In genomic region chr2:191947235-191947634, GRCh38 we compare ENCODE assay signal across 23 cellular contexts.
DNase-seq lines count a peak whose midpoint lies in the region; ATAC-seq and TF ChIP-seq lines count a peak whose summit lies in the region.
"Had no signal": no experiment of that assay in that cellular context is flagged by ENCODE, and none has a peak within 500 bp of the region (broad histone marks: within the 10 kb centered on the region; RNA-seq: fewer than 3 reads in every experiment).

No MANE protein-coding gene starts in this region.

- H3K4me3 ChIP-seq in HCT116 (replicated peaks in 1 of 2; ENCODE audit: low read depth in 1 of 2, low read length in 2 of 2) (no peak overlapping the region), neural progenitor cell (no peak overlapping the region)
- H3K4me3 ChIP-seq: BLaER1, MG63 had no signal

- H3K4me2 ChIP-seq in HCT116 (ENCODE audit: low read length) (no peak overlapping the region), neural progenitor cell (no peak overlapping the region)
- H3K4me2 ChIP-seq: BLaER1, SK-N-SH had no signal

- H3K36me3 Mint-ChIP-seq in activated CD8-positive, alpha-beta T cell treated with anti-CD3 and anti-CD28 coated beads for 36 hours (ENCODE audit: low read depth), result no peaks in the 10 kb centered on the region
- no peaks in the 10 kb centered on the region for H3K36me3 Mint-ChIP-seq in activated CD8-positive, alpha-beta T cell treated with anti-CD3 and anti-CD28 coated beads, Interleukin-2, amount 10 ng/mL, durations not matched to agents 7 days and 5 days (ENCODE audit: low read depth)
- no peaks in the 10 kb centered on the region for H3K36me3 Mint-ChIP-seq in neural progenitor cell
- H3K36me3 Mint-ChIP-seq: CD4-positive, alpha-beta memory T cell; T-cell had no signal

- POLR2A ChIA-PET in activated CD8-positive, alpha-beta T cell treated with anti-CD3 and anti-CD28 coated beads for 36 hours (lab: Charles Lee), result no interaction called here
- POLR2A ChIA-PET in activated CD8-positive, alpha-beta T cell treated with anti-CD3 and anti-CD28 coated beads, Interleukin-2, amount 10 ng/mL, durations not matched to agents 7 days and 5 days (lab: Charles Lee), result no interaction called here
- POLR2A ChIA-PET in HCT116 (lab: Charles Lee), result no interaction called here

- H3K36me3 ChIP-seq in HCT116 (ENCODE audit: control insufficient read depth in 1 of 2, insufficient read depth in 2 of 2, low read length in 2 of 2), result no peaks in the 10 kb centered on the region
- H3K36me3 ChIP-seq in neural progenitor cell, result no peaks in the 10 kb centered on the region
- H3K36me3 ChIP-seq: BLaER1, MG63 had no signal

- no peak overlapping the region for H3K27ac Mint-ChIP-seq in activated CD8-positive, alpha-beta T cell treated with anti-CD3 and anti-CD28 coated beads for 36 hours
- H3K27ac Mint-ChIP-seq in activated CD8-positive, alpha-beta T cell treated with anti-CD3 and anti-CD28 coated beads, Interleukin-2, amount 10 ng/mL, durations not matched to agents 7 days and 5 days, result no peak overlapping the region
- H3K27ac Mint-ChIP-seq in neural progenitor cell, result no peak overlapping the region
- H3K27ac Mint-ChIP-seq: CD4-positive, alpha-beta memory T cell; HFFc6; T-cell had no signal

- TF ChIP-seq POLR2A in HCT116 (IDR thresholded peaks at IDR 0.05; ENCODE audit: borderline replicate concordance, extremely low read depth, insufficient read depth, insufficient read length), result no peak

- peak; percentile 27; the same call in 1 of the 2 replicates for TF ChIP-seq RAD21 in HCT116 (IDR thresholded peaks at IDR 0.05; ENCODE audit: low read depth)

- no TSS peak for BruUV-seq in HCT116 (replicated peaks; lab: Mats Ljungman, UMichigan)

- H4K20me1 ChIP-seq in HCT116 (ENCODE audit: insufficient read depth) (no peaks in the 10 kb centered on the region), neural progenitor cell (ENCODE audit: low read depth) (no peaks in the 10 kb centered on the region)
- H4K20me1 ChIP-seq: BLaER1 had no signal

- CTCF ChIA-PET in activated CD8-positive, alpha-beta T cell treated with anti-CD3 and anti-CD28 coated beads for 36 hours (lab: Charles Lee), result interaction anchor here (1.2 to 1.4 kb wide), 2 partner anchors 121 to 215 kb away, joined by 3 to 7 read pairs; no protein-coding TSS in a partner anchor
- CTCF ChIA-PET in activated CD8-positive, alpha-beta T cell treated with anti-CD3 and anti-CD28 coated beads, Interleukin-2, amount 10 ng/mL, durations not matched to agents 7 days and 5 days (lab: Charles Lee), result interaction anchor here (0.6 kb wide), 1 partner anchor 215 kb away, joined by 3 read pairs; no protein-coding TSS in a partner anchor
- CTCF ChIA-PET in HCT116 (lab: Charles Lee), result interaction anchor here (0.8 kb wide), 1 partner anchor 53 kb away, joined by 3 read pairs; no protein-coding TSS in a partner anchor

- H3K9me2 ChIP-seq in HCT116 (ENCODE audit: insufficient read depth), result no peaks in the 10 kb centered on the region
- H3K9me2 ChIP-seq: SK-N-SH had no signal

- RAD21 ChIA-PET in HCT116 (lab: Charles Lee; ENCODE audit: low non-redundant PET in 1 of 2, low total read pairs in 2 of 2, uncharacterized antibody in 2 of 2, unreplicated experiment in 2 of 2), result no interaction called here

- no peaks in the 10 kb centered on the region for H3K9me3 ChIP-seq in HCT116 (ENCODE audit: control insufficient read depth in 1 of 2, insufficient read depth in 1 of 2, low read depth in 1 of 2, low read length in 2 of 2)
- no peaks in the 10 kb centered on the region for H3K9me3 ChIP-seq in neural progenitor cell (ENCODE audit: low read depth)
- H3K9me3 ChIP-seq: BLaER1, MG63, SK-N-SH had no signal

- H3F3A ChIP-seq in neural progenitor cell (ENCODE audit: low read depth), result no peaks in the 10 kb centered on the region

- no peak overlapping the region for H3K27ac ChIP-seq in HCT116 (ENCODE audit: low read depth, low read length)
- H3K27ac ChIP-seq in VCaP, result peak overlapping the region; percentile 19
- H3K27ac ChIP-seq in neural progenitor cell, result no peak overlapping the region
- H3K27ac ChIP-seq: BLaER1 had no signal

- H3K79me2 ChIP-seq in HCT116 (ENCODE audit: insufficient read depth, low read length) (no peaks in the 10 kb centered on the region), neural progenitor cell (ENCODE audit: low read depth) (no peaks in the 10 kb centered on the region)

- H3K27me3 ChIP-seq in HCT116 (ENCODE audit: insufficient read depth, low read length) (no peaks in the 10 kb centered on the region), neural progenitor cell (no peaks in the 10 kb centered on the region)
- H3K27me3 ChIP-seq: BLaER1, MG63 had no signal

- intact Hi-C loops in activated CD8-positive, alpha-beta T cell treated with anti-CD3 and anti-CD28 coated beads for 36 hours (cut with micrococcal nuclease), result no loop called here
- intact Hi-C loops in HCT116 (cut with micrococcal nuclease), result no loop called here

- H3K27me3 Mint-ChIP-seq in activated CD8-positive, alpha-beta T cell treated with anti-CD3 and anti-CD28 coated beads for 36 hours, result peaks cover 7% of the 10 kb centered on the region
- H3K27me3 Mint-ChIP-seq in activated CD8-positive, alpha-beta T cell treated with anti-CD3 and anti-CD28 coated beads, Interleukin-2, amount 10 ng/mL, durations not matched to agents 7 days and 5 days (ENCODE audit: low read depth), result peaks cover 14% of the 10 kb centered on the region
- peaks cover under 1% of the 10 kb centered on the region for H3K27me3 Mint-ChIP-seq in neural progenitor cell (ENCODE audit: insufficient read depth, low read depth)

- no peak overlapping the region for H3K4me3 Mint-ChIP-seq in activated CD8-positive, alpha-beta T cell treated with anti-CD3 and anti-CD28 coated beads for 36 hours
- H3K4me3 Mint-ChIP-seq in activated CD8-positive, alpha-beta T cell treated with anti-CD3 and anti-CD28 coated beads, Interleukin-2, amount 10 ng/mL, durations not matched to agents 7 days and 5 days, result no peak overlapping the region
- H3K4me3 Mint-ChIP-seq in neural progenitor cell, result no peak overlapping the region
- H3K4me3 Mint-ChIP-seq: CD4-positive, alpha-beta memory T cell; HFFc6; T-cell had no signal

- no peak for ATAC-seq in activated CD8-positive, alpha-beta T cell treated with anti-CD3 and anti-CD28 coated beads for 36 hours
- no peak for ATAC-seq in activated CD8-positive, alpha-beta T cell treated with anti-CD3 and anti-CD28 coated beads, Interleukin-2, amount 10 ng/mL, durations not matched to agents 7 days and 5 days
- no peak for ATAC-seq in HCT116
- ATAC-seq: T-cell had no signal

- no peak overlapping the region for H3K9ac ChIP-seq in HCT116 (ENCODE audit: low read length)
- H3K9ac ChIP-seq in neural progenitor cell, result no peak overlapping the region
- H3K9ac ChIP-seq: BLaER1, SK-N-SH had no signal

- H3K4me1 Mint-ChIP-seq in activated CD8-positive, alpha-beta T cell treated with anti-CD3 and anti-CD28 coated beads for 36 hours (ENCODE audit: low read depth), result no peaks in the 10 kb centered on the region
- H3K4me1 Mint-ChIP-seq in activated CD8-positive, alpha-beta T cell treated with anti-CD3 and anti-CD28 coated beads, Interleukin-2, amount 10 ng/mL, durations not matched to agents 7 days and 5 days (ENCODE audit: low read depth), result no peaks in the 10 kb centered on the region
- peaks cover 3% of the 10 kb centered on the region for H3K4me1 Mint-ChIP-seq in neural progenitor cell
- H3K4me1 Mint-ChIP-seq: CD4-positive, alpha-beta memory T cell; T-cell had no signal

- TF ChIP-seq CTCF in activated CD8-positive, alpha-beta T cell treated with anti-CD3 and anti-CD28 coated beads for 36 hours (IDR thresholded peaks at IDR 0.05), result no peak
- TF ChIP-seq CTCF in HCT116 (IDR thresholded peaks at IDR 0.05 in 2 of 3, conservative IDR thresholded peaks at IDR 0.05 in 1 of 3; ENCODE audit: borderline replicate concordance in 1 of 3, insufficient read depth in 1 of 3, low read depth in 2 of 3, low read length in 2 of 3) (no peak), VCaP (conservative IDR thresholded peaks at IDR 0.05) (no peak), neural progenitor cell (IDR thresholded peaks at IDR 0.05) (peak; percentile 23)

- H3K9me3 Mint-ChIP-seq in activated CD8-positive, alpha-beta T cell treated with anti-CD3 and anti-CD28 coated beads for 36 hours, result no peaks in the 10 kb centered on the region
- no peaks in the 10 kb centered on the region for H3K9me3 Mint-ChIP-seq in activated CD8-positive, alpha-beta T cell treated with anti-CD3 and anti-CD28 coated beads, Interleukin-2, amount 10 ng/mL, durations not matched to agents 7 days and 5 days (ENCODE audit: insufficient read depth)
- H3K9me3 Mint-ChIP-seq in neural progenitor cell, result no peaks in the 10 kb centered on the region
- H3K9me3 Mint-ChIP-seq: HFFc6, T-cell had no signal

- no peak overlapping the region for H2AFZ ChIP-seq in HCT116 (ENCODE audit: low read depth, low read length, poor library complexity, severe bottlenecking)
- no peak overlapping the region for H2AFZ ChIP-seq in neural progenitor cell (replicated peaks)

- DNase-seq in activated CD8-positive, alpha-beta T cell treated with anti-CD3 and anti-CD28 coated beads for 36 hours, result peak; percentile 16
- DNase-seq in activated CD8-positive, alpha-beta T cell treated with anti-CD3 and anti-CD28 coated beads, Interleukin-2, amount 10 ng/mL, durations not matched to agents 7 days and 5 days, result no peak
- DNase-seq in HCT116 (ENCODE audit: low read depth, low spot score) (no peak), neural progenitor cell (ENCODE audit: low spot score) (no peak), NCI-H446 treated with DMSO at 0.1 percent for 48 hours (lab: John Stamatoyannopoulos, UW) (no peak), NCI-H526 treated with DMSO at 0.1 percent for 48 hours (lab: John Stamatoyannopoulos, UW) (no peak)
- no peak for DNase-seq in activated CD8-positive, alpha-beta memory T cell treated with anti-CD3 and anti-CD28 coated beads, Interleukin-2, amount 50 U/mL, for 4 hours
- DNase-seq: Calu3; CD4-positive, alpha-beta memory T cell; DMS79; GOT3; HFFc6; MG63; NCI-H1048; NCI-H1436; NCI-H1930; NCI-H510A; NCI-H82; SHP77; SK-N-SH; T-cell had no signal

- H3K4me1 ChIP-seq in HCT116 (ENCODE audit: control insufficient read depth in 1 of 2, insufficient read depth in 2 of 2, low read length in 2 of 2), result peaks cover 0 to 8% of the 10 kb centered on the region in 2 experiments; a peak in 2 of 4 replicates
- H3K4me1 ChIP-seq in neural progenitor cell, result peaks cover 15% of the 10 kb centered on the region
- H3K4me1 ChIP-seq: BLaER1 had no signal

TF ChIP-seq in HCT116, 20 proteins besides CTCF, POLR2A, EP300 and RAD21 (continues in another document):
- TF ChIP-seq ZNF274 (IDR thresholded peaks at IDR 0.05; ENCODE audit: low read depth, low read length) (no peak), SP1 (IDR thresholded peaks at IDR 0.05; ENCODE audit: low read depth) (no peak), SIN3A (IDR thresholded peaks at IDR 0.05; ENCODE audit: low read depth) (no peak), TCF7L2 (IDR thresholded peaks at IDR 0.05; ENCODE audit: borderline replicate concordance, extremely low read depth, insufficient read depth, insufficient read length) (no peak), EZH2phosphoT487 (IDR thresholded peaks at IDR 0.05; ENCODE audit: borderline replicate concordance) (no peak), SRF (IDR thresholded peaks at IDR 0.05; ENCODE audit: low read depth) (no peak)
- TF ChIP-seq, protein P1, sequence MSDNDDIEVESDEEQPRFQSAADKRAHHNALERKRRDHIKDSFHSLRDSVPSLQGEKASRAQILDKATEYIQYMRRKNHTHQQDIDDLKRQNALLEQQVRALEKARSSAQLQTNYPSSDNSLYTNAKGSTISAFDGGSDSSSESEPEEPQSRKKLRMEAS (IDR thresholded peaks at IDR 0.05), result no peak
